Comparison of ENCODE assay signal across 13 cellular contexts in the genomic region with DNA sequence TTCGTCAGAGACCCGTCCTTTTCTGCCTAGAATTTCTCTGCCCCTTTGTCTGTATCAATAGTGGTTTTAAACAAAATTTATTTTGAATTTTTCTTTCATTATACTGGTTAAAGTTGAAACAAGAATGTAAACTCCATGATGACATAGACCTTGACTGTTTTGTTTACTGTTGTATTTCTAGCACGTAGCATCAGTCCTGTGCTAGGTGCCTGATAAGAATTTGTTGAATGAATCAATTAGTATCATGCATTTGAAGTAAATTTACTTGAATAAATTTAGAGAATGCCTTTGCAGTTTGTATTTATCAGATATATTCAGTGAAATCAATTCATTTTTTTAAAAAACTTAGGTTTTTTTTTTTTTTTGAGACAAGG.
"Had no signal": no experiment of that assay in that cellular context is flagged by ENCODE, and none has a peak within 500 bp of the region (broad histone marks: within the 10 kb centered on the region; RNA-seq: fewer than 3 reads in every experiment).

No MANE protein-coding gene starts in this region.

- DNase-seq: activated naive CD4-positive, alpha-beta T cell; activated naive CD8-positive, alpha-beta T cell treated with anti-CD3 and anti-CD28 coated beads, Interleukin-2, amount 50 U/mL, for 24 hours; activated T-cell treated with anti-CD3 and anti-CD28 coated beads for 4 hours; hippocampal formation; mucosa of descending colon; posterior cingulate gyrus; SW 1271 had no signal

- H3K9me3 ChIP-seq: ascending aorta, gastroesophageal sphincter, mucosa of descending colon had no signal

- H3K4me1 ChIP-seq: ascending aorta had no signal

- H3K27ac ChIP-seq: ascending aorta, gastroesophageal sphincter had no signal

- H3K4me3 Mint-ChIP-seq: activated naive CD8-positive, alpha-beta T cell treated with anti-CD3 and anti-CD28 coated beads, Interleukin-2, amount 50 U/mL, for 24 hours; stimulated activated naive CD8-positive, alpha-beta T cell treated with anti-CD3 and anti-CD28 coated beads, Interleukin-15, Interleukin-2, amounts not matched to agents 100 ng/mL and 50 ng/mL, for 24 hours; T-helper 2 cell treated with Interferon-gamma antibody and Interleukin-4, amounts not matched to agents 5 μg/mL and 100 μg/mL, for 36 hours; type B pancreatic cell had no signal

- H3K9me3 Mint-ChIP-seq: activated naive CD8-positive, alpha-beta T cell treated with anti-CD3 and anti-CD28 coated beads, Interleukin-2, amount 50 U/mL, for 24 hours; naive thymus-derived CD4-positive, alpha-beta T cell; stimulated activated naive CD8-positive, alpha-beta T cell treated with anti-CD3 and anti-CD28 coated beads, Interleukin-15, Interleukin-2, amounts not matched to agents 100 ng/mL and 50 ng/mL, for 24 hours; type B pancreatic cell had no signal

- H3K27me3 ChIP-seq: ascending aorta, gastroesophageal sphincter had no signal

- H3K4me3 ChIP-seq: ascending aorta, gastroesophageal sphincter, mucosa of descending colon had no signal

- H3K27me3 Mint-ChIP-seq: activated naive CD8-positive, alpha-beta T cell treated with anti-CD3 and anti-CD28 coated beads, Interleukin-2, amount 50 U/mL, for 24 hours; naive thymus-derived CD4-positive, alpha-beta T cell; stimulated activated naive CD8-positive, alpha-beta T cell treated with anti-CD3 and anti-CD28 coated beads, Interleukin-15, Interleukin-2, amounts not matched to agents 100 ng/mL and 50 ng/mL, for 24 hours; type B pancreatic cell had no signal

- H3K27ac Mint-ChIP-seq: activated naive CD8-positive, alpha-beta T cell treated with anti-CD3 and anti-CD28 coated beads, Interleukin-2, amount 50 U/mL, for 24 hours; T-helper 2 cell treated with Interferon-gamma antibody and Interleukin-4, amounts not matched to agents 5 μg/mL and 100 μg/mL, for 36 hours; type B pancreatic cell had no signal

- ATAC-seq: activated naive CD8-positive, alpha-beta T cell treated with anti-CD3 and anti-CD28 coated beads, Interleukin-2, amount 50 U/mL, for 24 hours; gastroesophageal sphincter; mucosa of descending colon had no signal
